8 cellular contexts compared by ENCODE assay signal in genomic region chr20:39081255-39081654, GRCh38.
A peak's percentile ranks its signal among the peaks of the same experiment; 100 is the strongest.
DNase-seq lines count a peak whose midpoint lies in the region; FAIRE-seq and TF ChIP-seq lines count a peak whose summit lies in the region.

No MANE protein-coding gene starts in this region.

- intact Hi-C loops in tibial artery (cut with DNase I; ENCODE audit: low total_unique reads): no loop called here

- no peak overlapping the region for H2AFZ ChIP-seq in osteoblast (ENCODE audit: low read length)

- H3K27ac ChIP-seq in SJCRH30 (no peak overlapping the region), osteoblast (ENCODE audit: low read depth, low read length) (no peak overlapping the region), tibial artery (no peak overlapping the region)

- H3K9me3 ChIP-seq in SJCRH30 (replicated peaks) (no peaks in the 10 kb centered on the region), osteoblast (ENCODE audit: low read depth, low read length) (peaks cover 2% of the 10 kb centered on the region), tibial artery (no peaks in the 10 kb centered on the region)

- peak; percentile 3 for FAIRE-seq in frontal cortex (lab: Jason Lieb, UNC)

- H3K4me3 ChIP-seq in SJCRH30: no peak overlapping the region
- H3K4me3 ChIP-seq in osteoblast (ENCODE audit: insufficient read depth, low read length): no peak overlapping the region
- H3K4me3 ChIP-seq in tibial artery: no peak overlapping the region

- TF ChIP-seq CTCF in osteoblast (IDR thresholded peaks at IDR 0.05; ENCODE audit: extremely low read depth, low read depth, low read length): peak; percentile 90
- peak; percentile 80 to 95 for TF ChIP-seq CTCF in tibial artery (IDR thresholded peaks at IDR 0.05)

- peaks cover 17% of the 10 kb centered on the region for H3K4me1 ChIP-seq in SJCRH30
- H3K4me1 ChIP-seq in osteoblast (ENCODE audit: insufficient read depth, low read length): no peaks in the 10 kb centered on the region
- no peaks in the 10 kb centered on the region for H3K4me1 ChIP-seq in tibial artery

- no peak overlapping the region for H3K4me2 ChIP-seq in osteoblast (ENCODE audit: insufficient read depth, low read length)

- no peaks in the 10 kb centered on the region for H4K20me1 ChIP-seq in osteoblast (ENCODE audit: insufficient read depth, low read length)

- H3K27me3 ChIP-seq in SJCRH30: no peaks in the 10 kb centered on the region; the same call in 1 of the 2 replicates
- peaks cover 12% of the 10 kb centered on the region for H3K27me3 ChIP-seq in osteoblast (ENCODE audit: insufficient read depth, low read length)
- peaks cover 0 to 54% of the 10 kb centered on the region in 2 donors for H3K27me3 ChIP-seq in tibial artery

- DNase-seq in DMS79 treated with DMSO at 0.1 percent for 48 hours (lab: John Stamatoyannopoulos, UW): peak; percentile 9
- DNase-seq in DMS79 (lab: John Stamatoyannopoulos, UW): no peak
- peak; percentile 71 to 87 for DNase-seq in Kasumi-1 (lab: John Stamatoyannopoulos, UW)
- peak; percentile 76 to 93 for DNase-seq in SJCRH30
- peak; percentile 64 for DNase-seq in activated effector memory CD4-positive, alpha-beta T cell treated with Interleukin-2 at 50 U/mL for 16 hours
- peak; percentile 63 to 83 for DNase-seq in frontal cortex (ENCODE audit: low spot score in 2 of 2)
- DNase-seq in osteoblast (ENCODE audit: insufficient read length, low spot score, missing footprints): peak; percentile 94
- peak; percentile 81 to 88 for DNase-seq in tibial artery

- H3K36me3 ChIP-seq in SJCRH30 (no peaks in the 10 kb centered on the region), osteoblast (ENCODE audit: insufficient read depth, low read length) (no peaks in the 10 kb centered on the region), tibial artery (no peaks in the 10 kb centered on the region)

- no peaks in the 10 kb centered on the region for H3K79me2 ChIP-seq in osteoblast (ENCODE audit: insufficient read depth, low read length)
